7 cellular contexts compared by ENCODE assay signal in genomic region chr19:50756244-50756643, GRCh38. TPM values are rescaled to one million over a fixed set of nuclear protein-coding genes. Genes with fewer than 3 reads are reported as not detected.
"Had no signal": no experiment of that assay in that cellular context is flagged by ENCODE, and none has a peak within 500 bp of the region (broad histone marks: within the 10 kb centered on the region; RNA-seq: fewer than 3 reads in every experiment).

No MANE protein-coding gene starts in this region.

RNA-seq across cellular contexts. Expression of gene GPR32, which starts 14.0 kb away (rescaled TPM):
- total RNA-seq: NCI-H460, PC-9, Peyer's patch, Right ventricle myocardium superior, RPMI7951, SJSA1, T-cell had no signal

RNA-seq across cellular contexts. Expression of gene CLEC11A, which starts 33.1 kb away (rescaled TPM):
- total RNA-seq: PC-9 had no signal

RNA-seq across cellular contexts. Expression of gene ACP4, which starts 34.0 kb away (rescaled TPM):
- total RNA-seq: NCI-H460, PC-9, Peyer's patch, Right ventricle myocardium superior, RPMI7951, SJSA1, T-cell had no signal

RNA-seq across cellular contexts. Expression of gene SHANK1, which starts 36.6 kb away (rescaled TPM):
- total RNA-seq: PC-9, SJSA1 had no signal
